20 cellular contexts compared by ENCODE assay signal in genomic region chr20:44087857-44088120, GRCh38.
"Had no signal": no experiment of that assay in that cellular context is flagged by ENCODE, and none has a peak within 500 bp of the region (broad histone marks: within the 10 kb centered on the region; RNA-seq: fewer than 3 reads in every experiment).

No MANE protein-coding gene starts in this region.

- H3K36me3 ChIP-seq: gastroesophageal sphincter, heart left ventricle, left lung, neural progenitor cell, ovary, spleen, tibial artery, upper lobe of left lung had no signal

- H3K27me3 ChIP-seq: foreskin keratinocyte, gastroesophageal sphincter, hepatocyte, left lung, neural progenitor cell, ovary, testis, tibial artery, upper lobe of left lung had no signal

- H3K27ac ChIP-seq: epithelial cell of prostate, foreskin keratinocyte, heart left ventricle, hepatocyte, left lung, neural progenitor cell, ovary, psoas muscle, skin epidermis, spleen, testis, tibial artery, upper lobe of left lung had no signal

- H3K9me3 ChIP-seq: gastroesophageal sphincter, heart left ventricle, left lung, ovary, psoas muscle, spleen, testis, tibial artery, upper lobe of left lung had no signal

- H3K9ac ChIP-seq: neural progenitor cell had no signal

- H3K4me3 ChIP-seq: gastroesophageal sphincter, heart left ventricle, hepatocyte, left lung, neural progenitor cell, ovary, psoas muscle, skin epidermis, spleen, testis, tibial artery, upper lobe of left lung had no signal

- DNase-seq: effector CD8-positive, alpha-beta T cell; foreskin keratinocyte; heart left ventricle; left cardiac atrium; mesendoderm; naive thymus-derived CD4-positive, alpha-beta T cell; ovary; psoas muscle; spleen; stimulated activated CD4-positive, alpha-beta T cell treated with anti-CD3 and anti-CD28 coated beads, Interleukin-4, amount 100 ng/mL, for 4 hours; stimulated activated naive CD8-positive, alpha-beta T cell treated with anti-CD3 and anti-CD28 coated beads, Interleukin-15, Interleukin-2, amounts not matched to agents 100 U/mL and 50 U/mL, for 24 hours; testis; tibial artery; upper lobe of left lung had no signal

- H2AFZ ChIP-seq: hepatocyte, neural progenitor cell had no signal

- H3K4me1 ChIP-seq: neural progenitor cell, spleen, testis had no signal

- H3K4me2 ChIP-seq: hepatocyte, neural progenitor cell had no signal
